ENCODE assay signal across 13 cellular contexts in genomic region chr6:44004136-44004535, GRCh38.
DNase-seq lines count a peak whose midpoint lies in the region; ATAC-seq and TF ChIP-seq lines count a peak whose summit lies in the region.
"Had no signal": no experiment of that assay in that cellular context is flagged by ENCODE, and none has a peak within 500 bp of the region (broad histone marks: within the 10 kb centered on the region; RNA-seq: fewer than 3 reads in every experiment).

No MANE protein-coding gene starts in this region.

- no peak overlapping the region for H3K4me3 ChIP-seq in HEK293 (ENCODE audit: low read depth, low read length)
- peak overlapping the region; percentile 50 for H3K4me3 ChIP-seq in epithelial cell of proximal tubule (ENCODE audit: low read depth, low read length)
- H3K4me3 ChIP-seq: dorsolateral prefrontal cortex, HAP-1, lower lobe of right lung had no signal

- CTCF ChIA-PET in CD4-positive, alpha-beta T cell (lab: Charles Lee) = no interaction called here
- CTCF ChIA-PET in HEK293 (lab: Yijun Ruan, JAX) = interaction anchor here (0.6 to 3.9 kb wide), 6 partner anchors 8 to 539 kb away, joined by 3 to 20 read pairs (median 3); partner anchors contain the start of gene VEGFA

- intact Hi-C loops in CD4-positive, alpha-beta T cell (cut with DNase I, micrococcal nuclease) = loop anchor here in 1 of 2 experiments (5.0 kb wide), 2 partner anchors 68 to 232 kb away; partner anchors contain the start of gene VEGFA

- H3K36me3 Mint-ChIP-seq in CD4-positive, alpha-beta T cell (ENCODE audit: low read depth) = no peaks in the 10 kb centered on the region
- no peaks in the 10 kb centered on the region for H3K36me3 Mint-ChIP-seq in neural crest cell (ENCODE audit: low read depth)

- no peak overlapping the region for H3K27ac Mint-ChIP-seq in CD4-positive, alpha-beta T cell
- no peak overlapping the region for H3K27ac Mint-ChIP-seq in neural crest cell (ENCODE audit: unreplicated experiment)

- no peaks in the 10 kb centered on the region for H3K36me3 ChIP-seq in HEK293 (ENCODE audit: control insufficient read depth in 2 of 2, insufficient read depth in 1 of 2, low read length in 2 of 2)
- H3K36me3 ChIP-seq: HAP-1, lower lobe of right lung had no signal

- H3K27me3 Mint-ChIP-seq in CD4-positive, alpha-beta T cell = peaks cover 59% of the 10 kb centered on the region
- peaks cover 60% of the 10 kb centered on the region for H3K27me3 Mint-ChIP-seq in neural crest cell (ENCODE audit: low read depth)

- no peak for TF ChIP-seq CTCF in CD4-positive, alpha-beta T cell (IDR thresholded peaks at IDR 0.05)
- TF ChIP-seq CTCF in HEK293 (tag by site-specific recombination; IDR thresholded peaks at IDR 0.05) (no peak), epithelial cell of proximal tubule (conservative IDR thresholded peaks at IDR 0.05; ENCODE audit: low read depth, low read length) (no peak), neural crest cell (conservative IDR thresholded peaks at IDR 0.05) (no peak), GM13976 (IDR thresholded peaks at IDR 0.05; ENCODE audit: borderline replicate concordance, control extremely low read depth, extremely low read depth, insufficient read depth, missing control alignments) (no peak)

- no peak for DNase-seq in CD4-positive, alpha-beta T cell
- DNase-seq in epithelial cell of proximal tubule (ENCODE audit: low read depth) (no peak), neural crest cell (ENCODE audit: low read depth, low spot score) (no peak), NCI-H2227 treated with DMSO at 0.1 percent for 48 hours (lab: John Stamatoyannopoulos, UW) (no peak), GM13976 (ENCODE audit: low spot score) (no peak)
- DNase-seq: lower lobe of right lung; NCI-H2107; small intestine; stimulated activated naive CD4-positive, alpha-beta T cell had no signal

- H3K4me3 Mint-ChIP-seq in CD4-positive, alpha-beta T cell = peak overlapping the region; percentile 38
- H3K4me3 Mint-ChIP-seq in neural crest cell = peak overlapping the region; percentile 32

- H3K4me1 ChIP-seq in HEK293 (ENCODE audit: control insufficient read depth, insufficient read depth, low read length) = peaks cover 2% of the 10 kb centered on the region; the same call in 1 of the 2 replicates
- H3K4me1 ChIP-seq: HAP-1 had no signal

- no peak for ATAC-seq in CD4-positive, alpha-beta T cell (ENCODE audit: poor library complexity)
- no peak for ATAC-seq in GM18519 (IDR thresholded peaks at IDR 0.05; ENCODE audit: low FRiP score, unreplicated experiment)
- ATAC-seq: lower lobe of right lung had no signal

- no peaks in the 10 kb centered on the region for H3K9me3 Mint-ChIP-seq in CD4-positive, alpha-beta T cell
- H3K9me3 Mint-ChIP-seq in neural crest cell = no peaks in the 10 kb centered on the region

- no peaks in the 10 kb centered on the region for H3K9me3 ChIP-seq in CD4-positive, alpha-beta T cell (ENCODE audit: control insufficient read depth, low read length)
- H3K9me3 ChIP-seq in HEK293 (ENCODE audit: control insufficient read depth, insufficient read depth, low read depth, low read length) = no peaks in the 10 kb centered on the region
- H3K9me3 ChIP-seq: HAP-1, lower lobe of right lung had no signal

- peaks cover 13% of the 10 kb centered on the region for H3K4me1 Mint-ChIP-seq in CD4-positive, alpha-beta T cell (ENCODE audit: low read depth)
- peaks cover 20% of the 10 kb centered on the region for H3K4me1 Mint-ChIP-seq in neural crest cell

- POLR2A ChIA-PET in CD4-positive, alpha-beta T cell (lab: Charles Lee) = no interaction called here
- POLR2A ChIA-PET in HEK293 (lab: Yijun Ruan, JAX) = no interaction called here

- in situ Hi-C loops in GM13976 (cut with MboI; ENCODE audit: low sequenced_read_pairs, unreplicated experiment) = no loop called here

- peaks cover 47% of the 10 kb centered on the region for H3K27me3 ChIP-seq in CD4-positive, alpha-beta T cell (ENCODE audit: control insufficient read depth, insufficient read depth, low read length)

- no peak overlapping the region for H3K27ac ChIP-seq in CD4-positive, alpha-beta T cell (ENCODE audit: low read depth, low read length)
- no peak overlapping the region for H3K27ac ChIP-seq in HEK293 (ENCODE audit: extremely low read depth, low read depth, low read length)
- H3K27ac ChIP-seq: lower lobe of right lung had no signal

TF ChIP-seq in HEK293, 187 proteins besides CTCF, POLR2A, EP300 and RAD21:
- TF ChIP-seq ZSCAN16 (tag by site-specific recombination; IDR thresholded peaks at IDR 0.05) (no peak), ZNF707 (tag by site-specific recombination; IDR thresholded peaks at IDR 0.05) (no peak), ZFP69B (tag by site-specific recombination; IDR thresholded peaks at IDR 0.05) (no peak), ZNF560 (tag by site-specific recombination; IDR thresholded peaks at IDR 0.05; ENCODE audit: borderline replicate concordance) (no peak), ZNF335 (tag by site-specific recombination; conservative IDR thresholded peaks at IDR 0.05) (no peak), KLF17 (tag by site-specific recombination; IDR thresholded peaks at IDR 0.05) (peak; percentile 35; the same call in 1 of the 2 replicates), ZFP37 (tag by site-specific recombination; IDR thresholded peaks at IDR 0.05) (no peak), ZNF19 (tag by site-specific recombination; IDR thresholded peaks at IDR 0.05; ENCODE audit: low read depth) (no peak), TRIM28 (IDR thresholded peaks at IDR 0.05; ENCODE audit: borderline replicate concordance, low read length) (no peak), ZBTB48 (tag by site-specific recombination; IDR thresholded peaks at IDR 0.05) (peak; percentile 69; the same call in 1 of the 2 replicates), ZSCAN4 (tag by site-specific recombination; IDR thresholded peaks at IDR 0.05) (no peak), MEIS1 (CRISPR knock-in tag; IDR thresholded peaks at IDR 0.05; ENCODE audit: borderline replicate concordance) (no peak)
